In genomic region chr3:122458992-122459391, GRCh38 we compare ENCODE assay signal across 9 cellular contexts. TPM values are rescaled to one million over a fixed set of nuclear protein-coding genes. Genes with fewer than 3 reads are reported as not detected.
DNase-seq lines count a peak whose midpoint lies in the region; ATAC-seq, FAIRE-seq and TF ChIP-seq lines count a peak whose summit lies in the region.
"Had no signal": no experiment of that assay in that cellular context is flagged by ENCODE, and none has a peak within 500 bp of the region (broad histone marks: within the 10 kb centered on the region; RNA-seq: fewer than 3 reads in every experiment).

No MANE protein-coding gene starts in this region.

- H3K4me2 ChIP-seq in K562 (ENCODE audit: insufficient read depth, low read length): no peak overlapping the region

- FAIRE-seq in K562 (lab: Jason Lieb, UNC): no peak

- no peak overlapping the region for H3K9ac ChIP-seq in K562 (ENCODE audit: insufficient read depth in 1 of 2, low read depth in 2 of 2, low read length in 2 of 2)

- no peaks in the 10 kb centered on the region for H3K9me3 Mint-ChIP-seq in Caco-2 (ENCODE audit: unreplicated experiment)

- H3K36me3 ChIP-seq in Caco-2 (ENCODE audit: control insufficient read depth, insufficient read depth, low read length) (no peaks in the 10 kb centered on the region), K562 (ENCODE audit: control insufficient read depth, insufficient read depth, low read length) (peaks cover 79% of the 10 kb centered on the region)

- TF ChIP-seq CTCF in Caco-2 (IDR thresholded peaks at IDR 0.05; ENCODE audit: insufficient read depth in 1 of 2, low read depth in 1 of 2, low read length in 1 of 2, severe bottlenecking in 1 of 2, unreplicated experiment in 1 of 2): peak; percentile 39 to 42
- peak in 2 of 3 experiments; percentile 22 to 55; a peak in 3 of 6 replicates for TF ChIP-seq CTCF in K562 (IDR thresholded peaks at IDR 0.05 in 2 of 3, conservative IDR thresholded peaks at IDR 0.05 in 1 of 3; ENCODE audit: insufficient read depth in 2 of 3, low read depth in 1 of 3, low read length in 3 of 3)

- H3K27ac ChIP-seq in K562 (ENCODE audit: extremely low read depth, low read depth, low read length): no peak overlapping the region

- no peak overlapping the region for H3K27ac Mint-ChIP-seq in Caco-2 (ENCODE audit: unreplicated experiment)

- TF ChIP-seq POLR2A in K562 (conservative IDR thresholded peaks at IDR 0.05): no peak

- H2AFZ ChIP-seq in K562 (ENCODE audit: low read depth, low read length): no peak overlapping the region

- peaks cover 10% of the 10 kb centered on the region; the same call in 1 of the 2 replicates for H3K4me1 ChIP-seq in Caco-2
- H3K4me1 ChIP-seq in K562 (replicated peaks in 1 of 2; ENCODE audit: control insufficient read depth in 2 of 2, insufficient read depth in 2 of 2, low read length in 2 of 2): no peaks in the 10 kb centered on the region

- CTCF ChIA-PET in Caco-2 (lab: Charles Lee): interaction anchor here (0.9 kb wide), 1 partner anchor 153 kb away, joined by 3 read pairs; no protein-coding TSS in a partner anchor
- CTCF ChIA-PET in K562 (lab: Yijun Ruan, JAX; ENCODE audit: low intra/inter-chr PET ratio): interaction anchor here (1.2 kb wide), 1 partner anchor 220 kb away, joined by 4 read pairs; no protein-coding TSS in a partner anchor

- no peaks in the 10 kb centered on the region for H3K79me2 ChIP-seq in K562 (ENCODE audit: control insufficient read depth, insufficient read depth, low read length)

- H3K4me1 Mint-ChIP-seq in Caco-2 (ENCODE audit: low read depth, unreplicated experiment): peaks cover 13% of the 10 kb centered on the region

- intact Hi-C loops in Caco-2 (cut with micrococcal nuclease; ENCODE audit: unreplicated experiment): loop anchor here (1.0 to 5.0 kb wide), 2 partner anchors 103 to 220 kb away; partner anchors contain the start of genes DTX3L and PARP9
- intact Hi-C loops in K562 (cut with micrococcal nuclease): loop anchor here (1.0 to 10.0 kb wide), 3 partner anchors 58 to 220 kb away; partner anchors contain the start of genes DTX3L and PARP9

- H3K27me3 ChIP-seq in Caco-2 (replicated peaks; ENCODE audit: control insufficient read depth, insufficient read depth, low read length): no peaks in the 10 kb centered on the region
- no peaks in the 10 kb centered on the region for H3K27me3 ChIP-seq in K562 (ENCODE audit: control insufficient read depth in 2 of 2, insufficient read depth in 2 of 2, low read length in 2 of 2)

- H3K4me3 ChIP-seq in Caco-2 (ENCODE audit: low read depth, low read length): no peak overlapping the region
- no peak overlapping the region for H3K4me3 ChIP-seq in K562

- H3K4me3 Mint-ChIP-seq in Caco-2 (ENCODE audit: unreplicated experiment): no peak overlapping the region

- TF ChIP-seq EP300 in K562 (IDR thresholded peaks at IDR 0.05; ENCODE audit: low read length): no peak

- in situ Hi-C loops in K562 (cut with MboI): no loop called here

- no peaks in the 10 kb centered on the region for H3K9me1 ChIP-seq in K562 (ENCODE audit: control insufficient read depth, insufficient read depth, low read length)

- BruUV-seq in Caco-2 (replicated peaks; lab: Mats Ljungman, UMichigan) (no TSS peak), K562 (replicated peaks; lab: Mats Ljungman, UMichigan) (no TSS peak)

- no peaks in the 10 kb centered on the region for H3K27me3 Mint-ChIP-seq in Caco-2 (ENCODE audit: insufficient read depth, unreplicated experiment)

- 47% methylated on average over 3 of the region's 4 CpGs for WGBS in K562 (ENCODE audit: insufficient coverage, low coverage, missing lambda C conversion rate)

- no peak for ATAC-seq in K562
- ATAC-seq in HG03025 (IDR thresholded peaks at IDR 0.05; ENCODE audit: low FRiP score, unreplicated experiment): no peak

- H4K20me1 ChIP-seq in K562 (replicated peaks; ENCODE audit: control insufficient read depth, insufficient read depth, low read length): no peaks in the 10 kb centered on the region

- peak; percentile 32 to 62; a peak in 3 of 4 replicates for TF ChIP-seq RAD21 in K562 (CRISPR knock-in tag; conservative IDR thresholded peaks at IDR 0.05 in 1 of 2, IDR thresholded peaks at IDR 0.05 in 1 of 2)

- DNase-seq in Caco-2 (peak in 1 of 2 experiments; percentile 29), HT-29 (ENCODE audit: low spot score) (peak; percentile 79), K562 (ENCODE audit: extremely low read depth in 1 of 4, low spot score in 3 of 4) (peak in 1 of 4 experiments; percentile 15), midbrain (lab: John Stamatoyannopoulos, UW) (peak; percentile 2), activated gamma-delta T cell (lab: John Stamatoyannopoulos, UW) (no peak), HK-2 (ENCODE audit: unreplicated experiment) (no peak), NCI-H1694 treated with DMSO at 0.1 percent for 48 hours (lab: John Stamatoyannopoulos, UW) (no peak)
- DNase-seq: left cardiac atrium had no signal

- peaks cover 59% of the 10 kb centered on the region for H3K36me3 Mint-ChIP-seq in Caco-2 (ENCODE audit: insufficient read depth, unreplicated experiment)

- POLR2A ChIA-PET in Caco-2 (lab: Charles Lee) (no interaction called here), K562 (lab: Yijun Ruan, JAX) (no interaction called here)

- H3K9me3 ChIP-seq in Caco-2 (no peaks in the 10 kb centered on the region), K562 (replicated peaks; ENCODE audit: control insufficient read depth, insufficient read depth, low read depth, low read length) (no peaks in the 10 kb centered on the region)

RNA-seq across cellular contexts. Expression of gene WDR5B, which starts 43.1 kb away (rescaled TPM):
- total RNA-seq in Caco-2 (2022): 4.4 and 4.7 TPM in 2 replicates
- 2.6 and 3.9 TPM in 2 replicates for total RNA-seq in HT-29 (2014; rRNA removed; shearing (Covaris generic))
- total RNA-seq in K562 (2011; cell fraction: chromatin; rRNA removed; ENCODE audit: low replicate concordance): 6.0 and 16.2 TPM in 2 replicates
- 7.0 and 9.1 TPM in 2 replicates for total RNA-seq in K562 (2011; cell fraction: nucleolus; rRNA removed)
- total RNA-seq in K562 (2011; cell fraction: nucleoplasm; rRNA removed): 10.6 and 10.9 TPM in 2 replicates
- 2.3 and 2.8 TPM in 2 replicates for total RNA-seq in K562 (2014; rRNA removed)
- total RNA-seq in K562 (2014; rRNA removed; fragmentation: Illumina TruSeq; extraction: Trizol): 4.4 and 4.6 TPM in 2 replicates
- total RNA-seq in K562 (2015; rRNA removed; fragmentation: Illumina TruSeq; extraction: Trizol): 4.1 and 4.2 TPM in 2 replicates
- 3.0 and 3.1 TPM in 2 replicates for total RNA-seq in K562 (2021)
- 9.0 and 10.1 TPM in 2 replicates for polyA plus RNA-seq in K562 (2011; rRNA removed)
- polyA plus RNA-seq in K562 (2011; cell fraction: cytosol; rRNA removed): 2.2 and 4.9 TPM in 2 replicates
- 4.5 and 6.7 TPM in 2 replicates for polyA plus RNA-seq in K562 (2011; cell fraction: nucleus; rRNA removed)
- polyA plus RNA-seq in K562 (2012): 2.8 and 4.5 TPM in 2 replicates
- polyA plus RNA-seq in K562 (2014; fragmentation: Illumina TruSeq; extraction: Trizol): 2.9 and 3.5 TPM in 2 replicates
- polyA plus RNA-seq in K562 (2014; fragmentation: Nextera tagmentation; extraction: Ambion mirVana): 1 to 10 TPM; 3.9 to 4.4 TPM
- polyA plus RNA-seq in K562 (2014; rRNA removed): 4.8 and 5.0 TPM in 2 replicates
- polyA minus RNA-seq in K562 (2011; rRNA and poly(A)+ RNA removed): 7.1 and 8.6 TPM in 2 replicates
- polyA minus RNA-seq in K562 (2011; cell fraction: cytosol; rRNA and poly(A)+ RNA removed): 1.4 and 1.6 TPM in 2 replicates
- polyA minus RNA-seq in K562 (2011; cell fraction: nucleus; rRNA and poly(A)+ RNA removed): 5.1 and 13.6 TPM in 2 replicates

RNA-seq across cellular contexts. Expression of gene KPNA1, which starts 55.7 kb away (rescaled TPM):
- total RNA-seq in Caco-2 (2022) (82.0 and 84.6 TPM in 2 replicates), K562 (2014; rRNA removed) (21.9 and 27.5 TPM in 2 replicates), K562 (2014; rRNA removed; fragmentation: Illumina TruSeq; extraction: Trizol) (40.9 and 47.3 TPM in 2 replicates), K562 (2015; rRNA removed; fragmentation: Illumina TruSeq; extraction: Trizol) (26.7 and 33.5 TPM in 2 replicates), K562 (2021) (51.4 and 53.8 TPM in 2 replicates)
- 26.4 and 26.9 TPM in 2 replicates for total RNA-seq in HT-29 (2014; rRNA removed; shearing (Covaris generic))
- 28.4 and 78.0 TPM in 2 replicates for total RNA-seq in K562 (2011; cell fraction: chromatin; rRNA removed; ENCODE audit: low replicate concordance)
- 11.2 and 15.4 TPM in 2 replicates for total RNA-seq in K562 (2011; cell fraction: nucleolus; rRNA removed)
- 30.3 and 42.8 TPM in 2 replicates for total RNA-seq in K562 (2011; cell fraction: nucleoplasm; rRNA removed)
- polyA plus RNA-seq in K562 (2011; rRNA removed) (33.1 and 44.1 TPM in 2 replicates), K562 (2014; fragmentation: Illumina TruSeq; extraction: Trizol) (47.0 and 51.9 TPM in 2 replicates), K562 (2014; fragmentation: Nextera tagmentation; extraction: Ambion mirVana) (10 to 100 TPM in 1 of 2 experiments, 1 to 10 TPM in 1; 9.3 to 11.7 TPM), K562 (2014; rRNA removed) (23.9 and 24.3 TPM in 2 replicates)
- polyA plus RNA-seq in K562 (2011; cell fraction: cytosol; rRNA removed): 25.6 and 28.2 TPM in 2 replicates
- polyA plus RNA-seq in K562 (2011; cell fraction: nucleus; rRNA removed): 22.8 and 23.0 TPM in 2 replicates
- polyA plus RNA-seq in K562 (2012): 18.4 and 26.6 TPM in 2 replicates
- polyA minus RNA-seq in K562 (2011; rRNA and poly(A)+ RNA removed): 52.4 and 53.3 TPM in 2 replicates
- polyA minus RNA-seq in K562 (2011; cell fraction: cytosol; rRNA and poly(A)+ RNA removed): 27.5 and 27.6 TPM in 2 replicates
- 11.0 and 20.5 TPM in 2 replicates for polyA minus RNA-seq in K562 (2011; cell fraction: nucleus; rRNA and poly(A)+ RNA removed)

Comparison
In these comparisons a context has a peak if more than half of its experiments do, and no peak if none do; other contexts are left out.
1. DNase-seq: peak in HT-29 (single experiment) and midbrain (single experiment); none in activated gamma-delta T cell (single experiment), HK-2 (single experiment) and NCI-H1694 treated with DMSO at 0.1 percent for 48 hours (single experiment).